ENCODE assay signal across 8 cellular contexts in genomic region chr1:6491480-6491962, GRCh38. TPM values are rescaled to one million over a fixed set of nuclear protein-coding genes. Genes with fewer than 3 reads are reported as not detected.
DNase-seq lines count a peak whose midpoint lies in the region; ATAC-seq, FAIRE-seq and TF ChIP-seq lines count a peak whose summit lies in the region.

A gene with protein sequence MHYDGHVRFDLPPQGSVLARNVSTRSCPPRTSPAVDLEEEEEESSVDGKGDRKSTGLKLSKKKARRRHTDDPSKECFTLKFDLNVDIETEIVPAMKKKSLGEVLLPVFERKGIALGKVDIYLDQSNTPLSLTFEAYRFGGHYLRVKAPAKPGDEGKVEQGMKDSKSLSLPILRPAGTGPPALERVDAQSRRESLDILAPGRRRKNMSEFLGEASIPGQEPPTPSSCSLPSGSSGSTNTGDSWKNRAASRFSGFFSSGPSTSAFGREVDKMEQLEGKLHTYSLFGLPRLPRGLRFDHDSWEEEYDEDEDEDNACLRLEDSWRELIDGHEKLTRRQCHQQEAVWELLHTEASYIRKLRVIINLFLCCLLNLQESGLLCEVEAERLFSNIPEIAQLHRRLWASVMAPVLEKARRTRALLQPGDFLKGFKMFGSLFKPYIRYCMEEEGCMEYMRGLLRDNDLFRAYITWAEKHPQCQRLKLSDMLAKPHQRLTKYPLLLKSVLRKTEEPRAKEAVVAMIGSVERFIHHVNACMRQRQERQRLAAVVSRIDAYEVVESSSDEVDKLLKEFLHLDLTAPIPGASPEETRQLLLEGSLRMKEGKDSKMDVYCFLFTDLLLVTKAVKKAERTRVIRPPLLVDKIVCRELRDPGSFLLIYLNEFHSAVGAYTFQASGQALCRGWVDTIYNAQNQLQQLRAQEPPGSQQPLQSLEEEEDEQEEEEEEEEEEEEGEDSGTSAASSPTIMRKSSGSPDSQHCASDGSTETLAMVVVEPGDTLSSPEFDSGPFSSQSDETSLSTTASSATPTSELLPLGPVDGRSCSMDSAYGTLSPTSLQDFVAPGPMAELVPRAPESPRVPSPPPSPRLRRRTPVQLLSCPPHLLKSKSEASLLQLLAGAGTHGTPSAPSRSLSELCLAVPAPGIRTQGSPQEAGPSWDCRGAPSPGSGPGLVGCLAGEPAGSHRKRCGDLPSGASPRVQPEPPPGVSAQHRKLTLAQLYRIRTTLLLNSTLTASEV (minus strand): TSS chr1:6491667. CDS start chr1:6477571, 14,096 bp downstream.

- H3K27ac ChIP-seq in 22Rv1, result peak within 1 kb of the TSS; percentile 69
- H3K27ac ChIP-seq in small intestine (ENCODE audit: low read depth in 1 of 2, low read length in 1 of 2), result peak within 1 kb of the TSS; percentile 18 to 26

- no peaks in the 10 kb centered on the region for H3K27me3 ChIP-seq in small intestine (ENCODE audit: control insufficient read depth in 2 of 2, insufficient read depth in 2 of 2, low read length in 2 of 2)

- DNase-seq in HPDE6-E6E7 (ENCODE audit: extremely low spot score) (peak; percentile 91), amniotic epithelial cell (ENCODE audit: low read depth) (peak; percentile 41), small intestine (no peak), inferior parietal cortex (ENCODE audit: extremely low spot score) (no peak), UCSD-AML1 (lab: John Stamatoyannopoulos, UW; ENCODE audit: unreplicated experiment) (no peak)

- no peak for TF ChIP-seq CTCF in 22Rv1 (IDR thresholded peaks at IDR 0.05)

- no peaks in the 10 kb centered on the region for H3K36me3 ChIP-seq in small intestine (ENCODE audit: control insufficient read depth in 2 of 2, insufficient read depth in 2 of 2, low read length in 2 of 2)

- peaks cover 0 to 1% of the 10 kb centered on the region in 2 donors for H3K4me1 ChIP-seq in small intestine (ENCODE audit: control insufficient read depth in 2 of 2, insufficient read depth in 1 of 2, low read depth in 1 of 2, low read length in 1 of 2)

- H3K4me3 ChIP-seq in iPS-11a (ENCODE audit: low read depth, low read length), result peak within 1 kb of the TSS; percentile 62
- H3K4me3 ChIP-seq in small intestine (ENCODE audit: low read depth in 1 of 2, low read length in 2 of 2), result peak within 1 kb of the TSS; percentile 51 to 66

- no peak for FAIRE-seq in small intestine (lab: Jason Lieb, UNC)

- ATAC-seq in GM18867 (IDR thresholded peaks at IDR 0.05; ENCODE audit: unreplicated experiment), result no peak

- H3K9me3 ChIP-seq in small intestine (ENCODE audit: control insufficient read depth, low read depth), result no peaks in the 10 kb centered on the region

- 48 to 63% (median 56%) methylated on average over 6 of the region's 6 CpGs for WGBS in small intestine, 3 donors

RNA-seq across cellular contexts. Expression of the gene that starts here (rescaled TPM):
- polyA plus RNA-seq in small intestine, result 10 to 100 TPM in 1 of 3 donors, 1 to 10 TPM in 2; 2.4 to 10.5 (median 3.8) TPM

Comparison
In these comparisons a context has a peak if more than half of its experiments do, and no peak if none do; other contexts are left out.
1. DNase-seq: peak in HPDE6-E6E7 (single experiment) and amniotic epithelial cell (single experiment); none in small intestine (single experiment), inferior parietal cortex (single experiment) and UCSD-AML1 (single experiment).